Comparison of ENCODE assay signal across 19 cellular contexts in genomic region chrX:150880808-150881165, GRCh38. TPM values are rescaled to one million over a fixed set of nuclear protein-coding genes. Genes with fewer than 3 reads are reported as not detected.
A peak's percentile ranks its signal among the peaks of the same experiment; 100 is the strongest.
DNase-seq lines count a peak whose midpoint lies in the region; ATAC-seq, FAIRE-seq and TF ChIP-seq lines count a peak whose summit lies in the region.
"Had no signal": no experiment of that assay in that cellular context is flagged by ENCODE, and none has a peak within 500 bp of the region (broad histone marks: within the 10 kb centered on the region; RNA-seq: fewer than 3 reads in every experiment).

No MANE protein-coding gene starts in this region.

- no peak overlapping the region for H3K14ac ChIP-seq in H1 (ENCODE audit: insufficient read length)

- no peaks in the 10 kb centered on the region for H3K4me1 Mint-ChIP-seq in Calu3 (ENCODE audit: low read depth, unreplicated experiment)

- H3K36me3 ChIP-seq in H1 (ENCODE audit: control insufficient read depth in 2 of 4, insufficient read depth in 4 of 4, low read length in 3 of 4), result peaks cover 0 to 9% (median 2%) of the 10 kb centered on the region in 4 experiments; a peak in 3 of 8 replicates
- H3K36me3 ChIP-seq: brain microvascular endothelial cell, HAP-1 had no signal

- H3K4me2 ChIP-seq in H1 (ENCODE audit: insufficient read depth in 1 of 2, low read depth in 2 of 2, low read length in 2 of 2), result no peak overlapping the region
- H3K4me2 ChIP-seq: A549 had no signal

- peaks cover 0 to 13% of the 10 kb centered on the region in 2 experiments; a peak in 1 of 4 replicates for H3K79me2 ChIP-seq in H1 (ENCODE audit: control insufficient read depth in 1 of 2, insufficient read depth in 2 of 2, low read length in 2 of 2)

- no peak for TF ChIP-seq EP300 in H1 (IDR thresholded peaks at IDR 0.05; ENCODE audit: borderline replicate concordance in 1 of 2, low read depth in 2 of 2, low read length in 2 of 2)

- TF ChIP-seq POLR2A in H1 (IDR thresholded peaks at IDR 0.05; ENCODE audit: control extremely low read depth in 1 of 2, low read depth in 2 of 2, low read length in 2 of 2), result no peak

- H2AK5ac ChIP-seq in H1 (ENCODE audit: low read depth, low read length), result no peak overlapping the region

- H2BK15ac ChIP-seq in H1 (ENCODE audit: low read length), result no peak overlapping the region

- no peak; a peak in 1 of 4 replicates for TF ChIP-seq RAD21 in H1 (IDR thresholded peaks at IDR 0.05 in 1 of 2, conservative IDR thresholded peaks at IDR 0.05 in 1 of 2; ENCODE audit: low read depth in 2 of 2, low read length in 2 of 2)

- CTCF ChIA-PET in H1 (lab: Charles Lee; ENCODE audit: partially characterized antibody) (interaction anchor here (0.6 to 1.7 kb wide), 4 partner anchors 12 to 740 kb away, joined by 3 to 4 read pairs (median 4); no protein-coding TSS in a partner anchor), Calu3 (lab: Charles Lee) (no interaction called here)

- H3K4me1 ChIP-seq in H1 (replicated peaks in 1 of 4; ENCODE audit: control insufficient read depth in 3 of 4, insufficient read depth in 4 of 4, low read length in 3 of 4), result no peaks in the 10 kb centered on the region

- no peak overlapping the region for H4K5ac ChIP-seq in H1 (ENCODE audit: insufficient read length, low read depth, low read length)

- no peak overlapping the region for H2BK120ac ChIP-seq in H1 (replicated peaks; ENCODE audit: low read depth, low read length)

- peak; percentile 50 for FAIRE-seq in H1 (lab: Jason Lieb, UNC)
- FAIRE-seq: HepG2 had no signal

- H3K27ac Mint-ChIP-seq in Calu3 (ENCODE audit: unreplicated experiment), result no peak overlapping the region

- ATAC-seq in GM19035 (IDR thresholded peaks at IDR 0.05; ENCODE audit: unreplicated experiment) (peak; percentile 12), HG03520 (IDR thresholded peaks at IDR 0.05; ENCODE audit: unreplicated experiment) (peak; percentile 14), GM21526 (IDR thresholded peaks at IDR 0.05; ENCODE audit: low FRiP score, unreplicated experiment) (no peak)
- ATAC-seq: A549, HepG2 had no signal

- BruUV-seq in Calu3 (replicated peaks; lab: Mats Ljungman, UMichigan), result no TSS peak

- POLR2A ChIA-PET in H1 (lab: Charles Lee; ENCODE audit: partially characterized antibody), result no interaction called here

- no peak overlapping the region for H3K56ac ChIP-seq in H1 (replicated peaks; ENCODE audit: insufficient read length, low read depth, low read length)

- H4K91ac ChIP-seq in H1 (replicated peaks; ENCODE audit: insufficient read length, low read length), result no peak overlapping the region

- TF ChIP-seq CTCF in H1 (IDR thresholded peaks at IDR 0.05; ENCODE audit: control extremely low read depth in 1 of 3, insufficient read depth in 1 of 3, low read depth in 1 of 3, low read length in 3 of 3) (peak in 1 of 3 experiments; percentile 21; a peak in 1 of 4 replicates), Calu3 (IDR thresholded peaks at IDR 0.05; ENCODE audit: unreplicated experiment) (no peak)

- no peak overlapping the region for H3K27ac ChIP-seq in H1 (ENCODE audit: low read depth, low read length)
- H3K27ac ChIP-seq: A549, brain microvascular endothelial cell, RWPE1 had no signal

- H3K27me3 Mint-ChIP-seq in Calu3 (ENCODE audit: unreplicated experiment), result no peaks in the 10 kb centered on the region

- H3K23me2 ChIP-seq in H1 (ENCODE audit: low read depth, low read length), result no peaks in the 10 kb centered on the region

- H3K23ac ChIP-seq in H1 (ENCODE audit: insufficient read length), result no peak overlapping the region

- no peaks in the 10 kb centered on the region for H3K9me3 Mint-ChIP-seq in Calu3 (ENCODE audit: low read depth, unreplicated experiment)

- no peak overlapping the region for H3K9ac ChIP-seq in H1 (replicated peaks in 1 of 4; ENCODE audit: extremely low read depth in 1 of 4, low read depth in 3 of 4, low read length in 3 of 4)

- no peak overlapping the region for H2AFZ ChIP-seq in H1 (ENCODE audit: low read length)

- H3K36me3 Mint-ChIP-seq in Calu3 (ENCODE audit: insufficient read depth, unreplicated experiment), result no peaks in the 10 kb centered on the region

- no peak overlapping the region for H3K4ac ChIP-seq in H1 (replicated peaks; ENCODE audit: insufficient read length, low read depth, low read length)

- no peak overlapping the region for H3K18ac ChIP-seq in H1 (ENCODE audit: extremely low read depth, low read length)

- no peaks in the 10 kb centered on the region; the same call in 1 of the 2 replicates for H3K79me1 ChIP-seq in H1 (ENCODE audit: low read depth, low read length)

- peaks cover 3 to 4% of the 10 kb centered on the region in 2 experiments; a peak in 2 of 4 replicates for H3K9me3 ChIP-seq in H1 (ENCODE audit: insufficient read depth in 2 of 2, low read depth in 1 of 2, low read length in 1 of 2)
- H3K9me3 ChIP-seq: HAP-1 had no signal

- in situ Hi-C loops in ACHN (cut with HindIII; ENCODE audit: low pct_ligation_motif_present, low pct_unique_long_range_greater_than_20kb, low sequenced_read_pairs), result no loop called here

- H4K8ac ChIP-seq in H1 (ENCODE audit: extremely low read depth, insufficient read depth, low read length), result no peak overlapping the region

- WGBS in H1 (ENCODE audit: extremely low coverage in 1 of 2, insufficient coverage in 1 of 2, insufficient read length in 1 of 2, insufficient replicate concordance in 2 of 2, low coverage in 1 of 2, low lambda C conversion rate in 2 of 2, missing lambda C conversion rate in 1 of 2), 2 experiments, result 85% methylated on average over 2 of the region's 2 CpGs; no CpG with 5 or more reads in 1 of the 2 experiments

- intact Hi-C loops in Calu3 (cut with micrococcal nuclease; ENCODE audit: unreplicated experiment), result no loop called here

- H3K4me3 ChIP-seq in H1 (ENCODE audit: extremely low read depth in 1 of 4, insufficient read depth in 2 of 4, low read depth in 3 of 4, low read length in 4 of 4), result no peak overlapping the region
- H3K4me3 ChIP-seq: A549, HAP-1 had no signal

- DNase-seq in NK-92 treated with Interleukin-12 subunit alpha and Interleukin-12 subunit beta, amount 100 ng/mL, for 24 hours (lab: John Stamatoyannopoulos, UW), result peak; percentile 8
- DNase-seq in NK-92 (lab: John Stamatoyannopoulos, UW; ENCODE audit: unreplicated experiment), result no peak
- DNase-seq in H1 (ENCODE audit: low read depth in 1 of 2, low spot score in 2 of 2), result no peak
- no peak for DNase-seq in ACHN
- DNase-seq in Calu3, result no peak
- DNase-seq: brain microvascular endothelial cell; COR-L47; effector CD8-positive, alpha-beta T cell; foreskin fibroblast; NCI-H1417 treated with DMSO at 0.1 percent for 48 hours; NCI-H524; trophoblast cell had no signal

- H4K20me1 ChIP-seq in H1 (replicated peaks in 1 of 2; ENCODE audit: control insufficient read depth in 1 of 2, insufficient read depth in 2 of 2, low read length in 2 of 2), result no peaks in the 10 kb centered on the region

- H2BK5ac ChIP-seq in H1 (ENCODE audit: low read depth, low read length), result no peak overlapping the region

- no peak overlapping the region for H2BK12ac ChIP-seq in H1 (ENCODE audit: low read depth, low read length)

- H3K4me3 Mint-ChIP-seq in Calu3 (ENCODE audit: low read depth, unreplicated experiment), result no peak overlapping the region

- H2BK20ac ChIP-seq in H1 (ENCODE audit: low read length), result no peak overlapping the region

- no peaks in the 10 kb centered on the region for H3K27me3 ChIP-seq in H1 (replicated peaks in 1 of 4; ENCODE audit: control insufficient read depth in 3 of 4, extremely low read depth in 1 of 4, insufficient read depth in 3 of 4, low read length in 3 of 4)
- H3K27me3 ChIP-seq: brain microvascular endothelial cell had no signal

TF ChIP-seq in H1, 55 proteins besides CTCF, POLR2A, EP300 and RAD21 (continues in another document):
- TF ChIP-seq KDM4A (IDR thresholded peaks at IDR 0.05; ENCODE audit: low read depth, low read length, severe bottlenecking) (no peak), TEAD4 (IDR thresholded peaks at IDR 0.05; ENCODE audit: low read depth, low read length) (no peak), ATF2 (IDR thresholded peaks at IDR 0.05; ENCODE audit: low read length) (no peak), CHD1 (IDR thresholded peaks at IDR 0.05; ENCODE audit: low read depth, low read length) (no peak), FOSL1 (IDR thresholded peaks at IDR 0.05; ENCODE audit: insufficient read depth, low read depth, low read length) (no peak), RFX5 (IDR thresholded peaks at IDR 0.05; ENCODE audit: borderline replicate concordance, low read depth, low read length) (no peak), SRF (IDR thresholded peaks at IDR 0.05; ENCODE audit: low read depth, low read length) (no peak), NANOG (IDR thresholded peaks at IDR 0.05; ENCODE audit: insufficient read depth, low read depth, low read length, poor library complexity, severe bottlenecking) (no peak), EGR1 (IDR thresholded peaks at IDR 0.05; ENCODE audit: borderline replicate concordance, low read depth, low read length) (no peak), CTBP2 (IDR thresholded peaks at IDR 0.05; ENCODE audit: borderline replicate concordance, insufficient read depth, insufficient read length, low read length) (no peak), BRCA1 (IDR thresholded peaks at IDR 0.05; ENCODE audit: low read depth, low read length) (no peak), SUZ12 (IDR thresholded peaks at IDR 0.05; ENCODE audit: low read length) (no peak), RNF2 (IDR thresholded peaks at IDR 0.05; ENCODE audit: borderline replicate concordance, low read depth, low read length, missing control alignments, poor library complexity, severe bottlenecking) (no peak)

RNA-seq across cellular contexts. Expression of gene CD99L2, which starts 17.7 kb away (rescaled TPM):
- 6.6 and 8.5 TPM in 2 replicates for total RNA-seq in H1 (2021; fragmentation: NEBNext Ultra II Directional; extraction: Animal tissue kit (Norgen Biotek cat#: 25700))
- 8.0 and 12.1 TPM in 2 replicates for polyA plus RNA-seq in H1 (2011; rRNA removed)
- 11.3 TPM for polyA plus RNA-seq in H1 (2011; cell fraction: cytosol; rRNA removed)
- polyA plus RNA-seq in H1 (2011; cell fraction: nucleus; rRNA removed), result 25.1 TPM
- 6.4 to 8.1 TPM (median 7.9 TPM) in 4 replicates for polyA plus RNA-seq in H1 (2012, experiment 1 of 2)
- 4.8 TPM for polyA plus RNA-seq in H1 (2012, experiment 2 of 2)
- 5.3 TPM for polyA plus RNA-seq in H1 (2013, experiment 1 of 2)
- polyA plus RNA-seq in H1 (2013, experiment 2 of 2), result 5.3 TPM
- 7.2 and 9.6 TPM in 2 replicates for polyA minus RNA-seq in H1 (2011; rRNA and poly(A)+ RNA removed)
- polyA minus RNA-seq in H1 (2011; cell fraction: cytosol; rRNA and poly(A)+ RNA removed), result 3.2 TPM
- polyA minus RNA-seq in H1 (2011; cell fraction: nucleus; rRNA and poly(A)+ RNA removed), result 18.3 TPM
- 21.1 and 21.9 TPM in 2 replicates for total RNA-seq in Calu3 (2022)
